ENCODE assay signal across 11 cellular contexts in genomic region chr3:35065891-35066290, GRCh38.
"Had no signal": no experiment of that assay in that cellular context is flagged by ENCODE, and none has a peak within 500 bp of the region (broad histone marks: within the 10 kb centered on the region; RNA-seq: fewer than 3 reads in every experiment).

No MANE protein-coding gene starts in this region.

- H3K4me3 ChIP-seq: GM23248, GM23338, HAP-1 had no signal

- H3K4me1 ChIP-seq: HAP-1 had no signal

- ATAC-seq: GM23338, HCT116 had no signal

- DNase-seq: GM23248, GOT3, H7, H9, HCEC 1CT, HFFc6 had no signal

- FAIRE-seq: H1, H54 had no signal

- H3K9me3 ChIP-seq: HAP-1 had no signal

- H3K36me3 ChIP-seq: HAP-1 had no signal
